In genomic region chr12:111775205-111776193, GRCh38 we compare ENCODE assay signal across 1 cellular context.
TF ChIP-seq lines count a peak whose summit lies in the region.

No MANE protein-coding gene starts in this region.

TF ChIP-seq in HepG2, 621 proteins besides CTCF, POLR2A, EP300 and RAD21 (continued from another document and continues in another):
- TF ChIP-seq ZNF577 (CRISPR knock-in tag; IDR thresholded peaks at IDR 0.05; ENCODE audit: borderline replicate concordance, low read depth) (no peak), PAX8 (CRISPR knock-in tag; IDR thresholded peaks at IDR 0.05; ENCODE audit: borderline replicate concordance) (no peak), SMC3 (IDR thresholded peaks at IDR 0.05; ENCODE audit: low read length) (no peak), HOXD1 (CRISPR knock-in tag; IDR thresholded peaks at IDR 0.05) (no peak), CREM (IDR thresholded peaks at IDR 0.05) (peak; percentile 52), CREM (CRISPR knock-in tag; IDR thresholded peaks at IDR 0.05) (no peak), ZNF44 (CRISPR knock-in tag; IDR thresholded peaks at IDR 0.05) (no peak), GATA4 (IDR thresholded peaks at IDR 0.05; ENCODE audit: borderline replicate concordance, low read depth) (peak; percentile 32; the same call in 1 of the 2 replicates), ZSCAN29 (CRISPR knock-in tag; conservative IDR thresholded peaks at IDR 0.05) (peak; percentile 64), KDM1A (CRISPR knock-in tag; IDR thresholded peaks at IDR 0.05) (no peak), SOX13 (IDR thresholded peaks at IDR 0.05) (no peak), SOX13 (CRISPR knock-in tag; conservative IDR thresholded peaks at IDR 0.05 in 1 of 2, IDR thresholded peaks at IDR 0.05 in 1 of 2) (peak in 1 of 2 experiments; percentile 24; a peak in 1 of 4 replicates), SP1 (IDR thresholded peaks at IDR 0.05) (no peak), SP1 (CRISPR knock-in tag; IDR thresholded peaks at IDR 0.05) (0 out of 2 replicates have a peak, but pooled peaks have one; percentile 14), NR2F2 (IDR thresholded peaks at IDR 0.05; ENCODE audit: borderline replicate concordance, low read depth) (0 out of 2 replicates have a peak, but pooled peaks have one; percentile 13), SUZ12 (IDR thresholded peaks at IDR 0.05; ENCODE audit: low read depth, low read length) (no peak), ZNF234 (CRISPR knock-in tag; conservative IDR thresholded peaks at IDR 0.05) (no peak), ZNF629 (CRISPR knock-in tag; conservative IDR thresholded peaks at IDR 0.05) (no peak), MYPOP (CRISPR knock-in tag; IDR thresholded peaks at IDR 0.05) (no peak), ZNF687 (CRISPR knock-in tag; IDR thresholded peaks at IDR 0.05) (no peak), E2F5 (CRISPR knock-in tag; conservative IDR thresholded peaks at IDR 0.05) (no peak), NR1H2 (CRISPR knock-in tag; IDR thresholded peaks at IDR 0.05; ENCODE audit: borderline replicate concordance, low read depth) (no peak), ZNF614 (CRISPR knock-in tag; IDR thresholded peaks at IDR 0.05; ENCODE audit: borderline replicate concordance) (peak; percentile 60; the same call in 1 of the 2 replicates), ZNF597 (CRISPR knock-in tag; IDR thresholded peaks at IDR 0.05) (no peak), ZNF616 (CRISPR knock-in tag; IDR thresholded peaks at IDR 0.05; ENCODE audit: low read depth) (no peak), ZNF781 (CRISPR knock-in tag; IDR thresholded peaks at IDR 0.05; ENCODE audit: borderline replicate concordance, not compliant biosample characterization) (no peak), ELF3 (CRISPR knock-in tag; IDR thresholded peaks at IDR 0.05) (peak; percentile 88), ZNF512B (CRISPR knock-in tag; IDR thresholded peaks at IDR 0.05; ENCODE audit: borderline replicate concordance) (no peak), CENPX (CRISPR knock-in tag; IDR thresholded peaks at IDR 0.05) (no peak), KMT2B (CRISPR knock-in tag; IDR thresholded peaks at IDR 0.05) (no peak), TBP (CRISPR knock-in tag; IDR thresholded peaks at IDR 0.05) (no peak), KLF13 (CRISPR knock-in tag; IDR thresholded peaks at IDR 0.05) (no peak), ZNF207 (IDR thresholded peaks at IDR 0.05; ENCODE audit: borderline replicate concordance) (no peak), ZNF792 (CRISPR knock-in tag; IDR thresholded peaks at IDR 0.05) (0 out of 2 replicates have a peak, but pooled peaks have one; percentile 30), TRIM24 (CRISPR knock-in tag; IDR thresholded peaks at IDR 0.05) (no peak), ZNF770 (CRISPR knock-in tag; IDR thresholded peaks at IDR 0.05) (no peak)
- TF ChIP-seq, protein P1, sequence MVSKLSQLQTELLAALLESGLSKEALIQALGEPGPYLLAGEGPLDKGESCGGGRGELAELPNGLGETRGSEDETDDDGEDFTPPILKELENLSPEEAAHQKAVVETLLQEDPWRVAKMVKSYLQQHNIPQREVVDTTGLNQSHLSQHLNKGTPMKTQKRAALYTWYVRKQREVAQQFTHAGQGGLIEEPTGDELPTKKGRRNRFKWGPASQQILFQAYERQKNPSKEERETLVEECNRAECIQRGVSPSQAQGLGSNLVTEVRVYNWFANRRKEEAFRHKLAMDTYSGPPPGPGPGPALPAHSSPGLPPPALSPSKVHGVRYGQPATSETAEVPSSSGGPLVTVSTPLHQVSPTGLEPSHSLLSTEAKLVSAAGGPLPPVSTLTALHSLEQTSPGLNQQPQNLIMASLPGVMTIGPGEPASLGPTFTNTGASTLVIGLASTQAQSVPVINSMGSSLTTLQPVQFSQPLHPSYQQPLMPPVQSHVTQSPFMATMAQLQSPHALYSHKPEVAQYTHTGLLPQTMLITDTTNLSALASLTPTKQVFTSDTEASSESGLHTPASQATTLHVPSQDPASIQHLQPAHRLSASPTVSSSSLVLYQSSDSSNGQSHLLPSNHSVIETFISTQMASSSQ (IDR thresholded peaks at IDR 0.05; ENCODE audit: low read depth): no peak
- TF ChIP-seq, protein P1 (CRISPR knock-in tag; IDR thresholded peaks at IDR 0.05; ENCODE audit: borderline replicate concordance): no peak
- TF ChIP-seq, protein P2, sequence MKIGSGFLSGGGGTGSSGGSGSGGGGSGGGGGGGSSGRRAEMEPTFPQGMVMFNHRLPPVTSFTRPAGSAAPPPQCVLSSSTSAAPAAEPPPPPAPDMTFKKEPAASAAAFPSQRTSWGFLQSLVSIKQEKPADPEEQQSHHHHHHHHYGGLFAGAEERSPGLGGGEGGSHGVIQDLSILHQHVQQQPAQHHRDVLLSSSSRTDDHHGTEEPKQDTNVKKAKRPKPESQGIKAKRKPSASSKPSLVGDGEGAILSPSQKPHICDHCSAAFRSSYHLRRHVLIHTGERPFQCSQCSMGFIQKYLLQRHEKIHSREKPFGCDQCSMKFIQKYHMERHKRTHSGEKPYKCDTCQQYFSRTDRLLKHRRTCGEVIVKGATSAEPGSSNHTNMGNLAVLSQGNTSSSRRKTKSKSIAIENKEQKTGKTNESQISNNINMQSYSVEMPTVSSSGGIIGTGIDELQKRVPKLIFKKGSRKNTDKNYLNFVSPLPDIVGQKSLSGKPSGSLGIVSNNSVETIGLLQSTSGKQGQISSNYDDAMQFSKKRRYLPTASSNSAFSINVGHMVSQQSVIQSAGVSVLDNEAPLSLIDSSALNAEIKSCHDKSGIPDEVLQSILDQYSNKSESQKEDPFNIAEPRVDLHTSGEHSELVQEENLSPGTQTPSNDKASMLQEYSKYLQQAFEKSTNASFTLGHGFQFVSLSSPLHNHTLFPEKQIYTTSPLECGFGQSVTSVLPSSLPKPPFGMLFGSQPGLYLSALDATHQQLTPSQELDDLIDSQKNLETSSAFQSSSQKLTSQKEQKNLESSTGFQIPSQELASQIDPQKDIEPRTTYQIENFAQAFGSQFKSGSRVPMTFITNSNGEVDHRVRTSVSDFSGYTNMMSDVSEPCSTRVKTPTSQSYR (CRISPR knock-in tag; IDR thresholded peaks at IDR 0.05; ENCODE audit: borderline replicate concordance): peak; percentile 68
- TF ChIP-seq, protein P3, sequence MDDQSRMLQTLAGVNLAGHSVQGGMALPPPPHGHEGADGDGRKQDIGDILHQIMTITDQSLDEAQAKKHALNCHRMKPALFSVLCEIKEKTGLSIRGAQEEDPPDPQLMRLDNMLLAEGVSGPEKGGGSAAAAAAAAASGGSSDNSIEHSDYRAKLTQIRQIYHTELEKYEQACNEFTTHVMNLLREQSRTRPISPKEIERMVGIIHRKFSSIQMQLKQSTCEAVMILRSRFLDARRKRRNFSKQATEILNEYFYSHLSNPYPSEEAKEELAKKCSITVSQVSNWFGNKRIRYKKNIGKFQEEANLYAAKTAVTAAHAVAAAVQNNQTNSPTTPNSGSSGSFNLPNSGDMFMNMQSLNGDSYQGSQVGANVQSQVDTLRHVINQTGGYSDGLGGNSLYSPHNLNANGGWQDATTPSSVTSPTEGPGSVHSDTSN (CRISPR knock-in tag; IDR thresholded peaks at IDR 0.05; ENCODE audit: borderline replicate concordance): no peak
